In the genomic region with DNA sequence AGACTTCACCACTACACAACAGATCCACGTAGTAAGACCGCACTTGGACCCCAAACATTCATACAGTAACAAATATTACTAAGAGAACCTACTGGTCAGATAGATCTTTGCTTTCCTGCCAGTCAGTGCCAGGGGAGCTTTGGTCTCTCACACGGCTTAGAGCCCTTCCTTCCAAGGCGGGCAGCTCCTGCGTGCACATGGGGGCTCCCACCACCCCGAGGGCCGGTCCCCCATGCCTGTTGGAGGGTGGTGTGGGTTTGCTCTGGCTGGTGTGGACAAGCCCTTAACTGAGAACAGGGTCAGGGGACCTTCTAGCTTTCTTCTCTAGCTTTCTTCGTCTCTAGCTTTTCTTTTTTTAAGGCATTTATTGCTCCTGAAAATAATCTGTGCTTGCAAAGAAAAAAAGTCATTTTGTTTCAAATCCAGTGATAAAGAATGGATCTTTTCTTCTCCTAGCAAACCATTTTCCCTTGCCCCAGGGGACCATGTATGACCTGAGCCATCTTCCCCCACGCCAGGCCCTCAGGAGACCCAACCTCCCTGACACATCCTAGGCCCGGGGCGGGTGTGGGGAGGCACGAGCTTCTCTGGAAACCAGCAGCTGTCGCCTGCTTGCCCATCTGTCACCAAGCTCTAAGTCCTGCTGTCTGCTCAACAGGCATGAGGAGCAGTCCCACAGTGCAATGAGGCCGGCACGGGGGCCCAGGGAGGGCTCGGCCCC, we compare ENCODE assay signal across 14 cellular contexts.
"Had no signal": no experiment of that assay in that cellular context is flagged by ENCODE, and none has a peak within 500 bp of the region (broad histone marks: within the 10 kb centered on the region; RNA-seq: fewer than 3 reads in every experiment).

No MANE protein-coding gene starts in this region.

- H3K27me3 ChIP-seq: colonic mucosa, pancreas had no signal

- H3K4me3 ChIP-seq: colonic mucosa, gastroesophageal sphincter, pancreas, skin epidermis, tibial artery had no signal

- H3K27ac ChIP-seq: colonic mucosa, epithelial cell of prostate, gastroesophageal sphincter, pancreas, skin epidermis, tibial artery, VCaP had no signal

- H3K4me1 ChIP-seq: colonic mucosa, gastroesophageal sphincter, pancreas, tibial artery had no signal

- DNase-seq: activated CD4-positive, alpha-beta T cell treated with anti-CD3 and anti-CD28 coated beads for 36 hours; activated CD8-positive, alpha-beta T cell treated with anti-CD3 and anti-CD28 coated beads for 36 hours; activated naive CD4-positive, alpha-beta T cell treated with anti-CD3 and anti-CD28 coated beads, Interleukin-2, amount 10 ng/mL, durations not matched to agents 7 days and 5 days; caudate nucleus; colonic mucosa; effector CD8-positive, alpha-beta T cell; left ventricle myocardium superior; mesendoderm; pancreas; tibial artery had no signal

- H3K9me3 ChIP-seq: colonic mucosa, pancreas had no signal

- H3K36me3 ChIP-seq: colonic mucosa, gastroesophageal sphincter, pancreas, tibial artery had no signal
